Comparison of ENCODE assay signal across 8 cellular contexts in genomic region chr19:42284641-42285341, GRCh38.
A peak's percentile ranks its signal among the peaks of the same experiment; 100 is the strongest.
DNase-seq lines count a peak whose midpoint lies in the region; ATAC-seq and TF ChIP-seq lines count a peak whose summit lies in the region.

No MANE protein-coding gene starts in this region.

- no peak for TF ChIP-seq CTCF in RWPE2 (IDR thresholded peaks at IDR 0.05; ENCODE audit: poor library complexity, severe bottlenecking)
- no peak for TF ChIP-seq CTCF in nephron (IDR thresholded peaks at IDR 0.05; ENCODE audit: unreplicated experiment in 3 of 3)

- peak overlapping the region; percentile 94 to 99 (median 99) for H3K4me3 Mint-ChIP-seq in nephron

- peaks cover 17% of the 10 kb centered on the region for H3K4me1 Mint-ChIP-seq in nephron

- H3K9me3 ChIP-seq in RWPE2 (ENCODE audit: severe bottlenecking) = no peaks in the 10 kb centered on the region
- H3K9me3 ChIP-seq in effector memory CD4-positive, alpha-beta T cell (ENCODE audit: control insufficient read depth, low read length) = no peaks in the 10 kb centered on the region

- ATAC-seq in RWPE2 (ENCODE audit: low read depth) = no peak
- ATAC-seq in GM21825 (IDR thresholded peaks at IDR 0.05; ENCODE audit: unreplicated experiment) = no peak
- ATAC-seq in GM21447 (IDR thresholded peaks at IDR 0.05; ENCODE audit: unreplicated experiment) = no peak
- no peak for ATAC-seq in GM21786 (IDR thresholded peaks at IDR 0.05; ENCODE audit: unreplicated experiment)

- no peaks in the 10 kb centered on the region for H3K27me3 ChIP-seq in RWPE2 (ENCODE audit: insufficient read depth, poor library complexity, severe bottlenecking)
- no peaks in the 10 kb centered on the region for H3K27me3 ChIP-seq in effector memory CD4-positive, alpha-beta T cell (replicated peaks; ENCODE audit: control insufficient read depth, insufficient read depth, low read length, poor library complexity, severe bottlenecking)

- peaks cover 4% of the 10 kb centered on the region for H3K27me3 Mint-ChIP-seq in nephron (ENCODE audit: low read depth)

- peak overlapping the region; percentile 91 for H3K4me3 ChIP-seq in RWPE2 (ENCODE audit: severe bottlenecking)
- peak overlapping the region; percentile 67 for H3K4me3 ChIP-seq in effector memory CD4-positive, alpha-beta T cell (ENCODE audit: insufficient read depth, low read depth, low read length, poor library complexity, severe bottlenecking)

- DNase-seq in NCI-H2171 treated with DMSO at 0.1 percent for 48 hours (lab: John Stamatoyannopoulos, UW) (peak; percentile 42), NCI-H2171 (lab: John Stamatoyannopoulos, UW) (no peak), RWPE2 (ENCODE audit: low spot score) (no peak)
- no peak for DNase-seq in effector memory CD4-positive, alpha-beta T cell

- peaks cover 17% of the 10 kb centered on the region for H3K4me1 ChIP-seq in RWPE2 (ENCODE audit: insufficient read depth, poor library complexity, severe bottlenecking)
- H3K4me1 ChIP-seq in effector memory CD4-positive, alpha-beta T cell (ENCODE audit: control insufficient read depth, insufficient read depth, low read length, poor library complexity, severe bottlenecking) = peaks cover 33% of the 10 kb centered on the region

- H3K9me3 Mint-ChIP-seq in nephron = no peaks in the 10 kb centered on the region

- H3K27ac Mint-ChIP-seq in nephron = peak overlapping the region; percentile 89 to 98 (median 97)

- peaks cover 29% of the 10 kb centered on the region for H3K36me3 ChIP-seq in RWPE2 (ENCODE audit: low read depth)
- H3K36me3 ChIP-seq in effector memory CD4-positive, alpha-beta T cell (ENCODE audit: control insufficient read depth, insufficient read depth, low read length) = peaks cover 31% of the 10 kb centered on the region

- no peaks in the 10 kb centered on the region for H3K36me3 Mint-ChIP-seq in nephron (ENCODE audit: low read depth)

- peak overlapping the region; percentile 97 for H3K27ac ChIP-seq in RWPE2 (ENCODE audit: poor library complexity, severe bottlenecking)
- H3K27ac ChIP-seq in effector memory CD4-positive, alpha-beta T cell (ENCODE audit: insufficient read depth, low read length, poor library complexity, severe bottlenecking) = peak overlapping the region; percentile 72
